28 cellular contexts compared by ENCODE assay signal in the genomic region with DNA sequence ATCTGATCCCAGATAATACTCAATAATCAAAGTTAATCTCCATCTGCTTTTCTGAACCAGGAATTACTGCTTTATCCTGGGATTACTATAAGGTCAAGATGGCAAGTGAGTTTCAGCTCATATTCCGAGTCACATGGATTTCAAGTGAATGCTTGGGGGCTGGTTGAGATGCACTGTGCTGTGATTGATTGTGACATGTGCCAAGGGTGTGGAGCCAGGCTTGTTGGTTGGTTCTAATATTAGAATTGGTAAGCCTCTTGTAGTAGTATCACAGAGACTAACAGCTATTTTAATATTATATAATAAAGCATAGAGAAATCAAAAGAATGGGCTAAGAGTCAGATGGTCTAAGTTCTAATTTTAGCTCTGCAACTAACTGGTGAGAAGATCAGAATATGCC.
DNase-seq lines count a peak whose midpoint lies in the region; ATAC-seq and TF ChIP-seq lines count a peak whose summit lies in the region.
"Had no signal": no experiment of that assay in that cellular context is flagged by ENCODE, and none has a peak within 500 bp of the region (broad histone marks: within the 10 kb centered on the region; RNA-seq: fewer than 3 reads in every experiment).

No MANE protein-coding gene starts in this region.

- TF ChIP-seq CTCF in heart left ventricle (IDR thresholded peaks at IDR 0.05), result no peak
- no peak for TF ChIP-seq CTCF in smooth muscle cell (IDR thresholded peaks at IDR 0.05; ENCODE audit: borderline replicate concordance, insufficient read depth, poor library complexity, severe bottlenecking)

- H3K9me3 ChIP-seq in heart left ventricle, result peaks cover 0 to 7% (median 0%) of the 10 kb centered on the region in 12 donors
- peaks cover 11% of the 10 kb centered on the region for H3K9me3 ChIP-seq in SJCRH30 (replicated peaks)
- H3K9me3 ChIP-seq in smooth muscle cell (replicated peaks; ENCODE audit: low read depth), result no peaks in the 10 kb centered on the region
- H3K9me3 ChIP-seq: BE2C, SK-N-SH, upper lobe of right lung had no signal

- H3K79me2 ChIP-seq in smooth muscle cell (ENCODE audit: low read depth), result no peaks in the 10 kb centered on the region

- 45 to 72% (median 59%) methylated on average over 1 of the region's 1 CpG for WGBS in heart left ventricle, 4 donors
- WGBS in smooth muscle cell (ENCODE audit: low lambda C conversion rate), result 81% methylated on average over 1 of the region's 1 CpG

- peak; percentile 45 to 79 (median 66) for ATAC-seq in heart left ventricle
- ATAC-seq in stimulated activated effector memory CD8-positive, alpha-beta T cell treated with anti-CD3 and anti-CD28 coated beads, Interleukin-12 subunit alpha, Interleukin-12 subunit beta, amount 100 ng/mL, for 72 hours, result no peak
- no peak for ATAC-seq in HG03097 (IDR thresholded peaks at IDR 0.05; ENCODE audit: low FRiP score, unreplicated experiment)
- ATAC-seq: activated CD4-positive, CD25-positive, alpha-beta regulatory T cell treated with anti-CD3 and anti-CD28 coated beads, Interleukin-2, amount 50 U/mL, for 24 hours; activated naive CD8-positive, alpha-beta T cell treated with anti-CD3 and anti-CD28 coated beads, Interleukin-2, amount 50 U/mL, for 24 hours; upper lobe of right lung had no signal

- H3K9ac ChIP-seq in smooth muscle cell (ENCODE audit: low read depth), result no peak overlapping the region
- H3K9ac ChIP-seq: SK-N-SH had no signal

- peaks cover 100% of the 10 kb centered on the region for H3K36me3 Mint-ChIP-seq in stimulated activated effector memory CD8-positive, alpha-beta T cell treated with anti-CD3 and anti-CD28 coated beads, Interleukin-12 subunit alpha, Interleukin-12 subunit beta, amount 100 ng/mL, for 72 hours

- no peak overlapping the region for H3K4me2 ChIP-seq in smooth muscle cell
- H3K4me2 ChIP-seq: SK-N-SH had no signal

- H3K36me3 ChIP-seq in heart left ventricle (no peaks in the 10 kb centered on the region), SJCRH30 (no peaks in the 10 kb centered on the region; the same call in 1 of the 2 replicates), smooth muscle cell (ENCODE audit: low read depth) (no peaks in the 10 kb centered on the region)
- H3K36me3 ChIP-seq: BE2C, cardiac muscle cell, upper lobe of right lung had no signal

- peaks cover 97% of the 10 kb centered on the region for H3K4me1 Mint-ChIP-seq in stimulated activated effector memory CD8-positive, alpha-beta T cell treated with anti-CD3 and anti-CD28 coated beads, Interleukin-12 subunit alpha, Interleukin-12 subunit beta, amount 100 ng/mL, for 72 hours

- H3K4me3 Mint-ChIP-seq in stimulated activated effector memory CD8-positive, alpha-beta T cell treated with anti-CD3 and anti-CD28 coated beads, Interleukin-12 subunit alpha, Interleukin-12 subunit beta, amount 100 ng/mL, for 72 hours, result peak overlapping the region; percentile 57
- H3K4me3 Mint-ChIP-seq: activated naive CD8-positive, alpha-beta T cell treated with anti-CD3 and anti-CD28 coated beads, Interleukin-2, amount 50 U/mL, for 24 hours; H9 had no signal

- peak overlapping the region; percentile 94 for H3K27ac Mint-ChIP-seq in stimulated activated effector memory CD8-positive, alpha-beta T cell treated with anti-CD3 and anti-CD28 coated beads, Interleukin-12 subunit alpha, Interleukin-12 subunit beta, amount 100 ng/mL, for 72 hours
- H3K27ac Mint-ChIP-seq: H9 had no signal

- H3K27ac ChIP-seq in heart left ventricle, result no peak overlapping the region
- H3K27ac ChIP-seq in SJCRH30, result no peak overlapping the region
- no peak overlapping the region for H3K27ac ChIP-seq in smooth muscle cell (ENCODE audit: low read depth)
- H3K27ac ChIP-seq: cardiac muscle cell, upper lobe of right lung had no signal

- no peaks in the 10 kb centered on the region for H3F3A ChIP-seq in smooth muscle cell (ENCODE audit: low read depth)

- intact Hi-C loops in heart left ventricle (cut with DNase I), result no loop called here
- intact Hi-C loops in cardiac septum (cut with DNase I), result no loop called here

- H3K4me3 ChIP-seq in heart left ventricle (no peak overlapping the region), SJCRH30 (no peak overlapping the region), smooth muscle cell (no peak overlapping the region)
- H3K4me3 ChIP-seq: cardiac muscle cell, upper lobe of right lung had no signal

- no peak for TF ChIP-seq POLR2A in heart left ventricle (IDR thresholded peaks at IDR 0.05)

- peaks cover 76% of the 10 kb centered on the region for H4K20me1 ChIP-seq in smooth muscle cell (ENCODE audit: low read depth)

- no peaks in the 10 kb centered on the region for H3K9me3 Mint-ChIP-seq in stimulated activated effector memory CD8-positive, alpha-beta T cell treated with anti-CD3 and anti-CD28 coated beads, Interleukin-12 subunit alpha, Interleukin-12 subunit beta, amount 100 ng/mL, for 72 hours
- H3K9me3 Mint-ChIP-seq: H9 had no signal

- DNase-seq in heart left ventricle (no peak), cardiac septum (ENCODE audit: low spot score) (no peak), SJCRH30 (peak; percentile 64 to 82), myocyte (ENCODE audit: low read depth) (peak; percentile 98), COLO829 (ENCODE audit: low spot score) (no peak), smooth muscle cell (lab: John Stamatoyannopoulos, UW; ENCODE audit: unreplicated experiment) (no peak)
- DNase-seq in stimulated activated effector memory CD8-positive, alpha-beta T cell treated with anti-CD3 and anti-CD28 coated beads, Interleukin-12 subunit alpha, Interleukin-12 subunit beta, amount 100 ng/mL, for 72 hours (ENCODE audit: low spot score in 2 of 2), result peak in 1 of 2 donors; percentile 22
- DNase-seq: activated CD4-positive, alpha-beta T cell treated with anti-CD3 and anti-CD28 coated beads, Interleukin-2, amount 50 U/mL, for 48 hours; activated effector memory CD4-positive, alpha-beta T cell treated with anti-CD3 and anti-CD28 coated beads, Interleukin-2, amount 50 U/mL, for 16 hours; activated naive CD8-positive, alpha-beta T cell treated with anti-CD3 and anti-CD28 coated beads, Interleukin-2, amount 50 U/mL, for 24 hours; BE2C; COR-L47; cortex of kidney; DMS53; erythroblast; glutamatergic neuron; H9; NCI-H2107; NCI-H345; nucleus accumbens; RPMI8226; SK-N-SH; small intestine; stimulated activated naive CD4-positive, alpha-beta T cell treated with Interleukin-2 at 50 U/mL for 16 hours; upper lobe of right lung had no signal

- H2AFZ ChIP-seq in smooth muscle cell (ENCODE audit: low read depth), result no peak overlapping the region

- H3K4me1 ChIP-seq in heart left ventricle (peaks cover 0 to 48% (median 17%) of the 10 kb centered on the region in 12 donors), SJCRH30 (peaks cover 9% of the 10 kb centered on the region; the same call in 1 of the 2 replicates), smooth muscle cell (ENCODE audit: low read depth) (no peaks in the 10 kb centered on the region)
- H3K4me1 ChIP-seq: BE2C had no signal

- H3K27me3 ChIP-seq in heart left ventricle (no peaks in the 10 kb centered on the region), SJCRH30 (no peaks in the 10 kb centered on the region), smooth muscle cell (ENCODE audit: low read depth) (peaks cover 6% of the 10 kb centered on the region)
- H3K27me3 ChIP-seq: BE2C, cardiac muscle cell, upper lobe of right lung had no signal

Comparison
In these comparisons a context has a peak if more than half of its experiments do, and no peak if none do; other contexts are left out.
1. ATAC-seq: peak in heart left ventricle (4 of 4); none in stimulated activated effector memory CD8-positive, alpha-beta T cell treated with anti-CD3 and anti-CD28 coated beads, Interleukin-12 subunit alpha, Interleukin-12 subunit beta, amount 100 ng/mL, for 72 hours (single experiment) and HG03097 (single experiment).
2. DNase-seq: peak in SJCRH30 (2 of 2) and myocyte (single experiment); none in heart left ventricle (0 of 5), cardiac septum (single experiment), COLO829 (single experiment) and smooth muscle cell (single experiment).